ENCODE assay signal across 1 cellular context in the genomic region with DNA sequence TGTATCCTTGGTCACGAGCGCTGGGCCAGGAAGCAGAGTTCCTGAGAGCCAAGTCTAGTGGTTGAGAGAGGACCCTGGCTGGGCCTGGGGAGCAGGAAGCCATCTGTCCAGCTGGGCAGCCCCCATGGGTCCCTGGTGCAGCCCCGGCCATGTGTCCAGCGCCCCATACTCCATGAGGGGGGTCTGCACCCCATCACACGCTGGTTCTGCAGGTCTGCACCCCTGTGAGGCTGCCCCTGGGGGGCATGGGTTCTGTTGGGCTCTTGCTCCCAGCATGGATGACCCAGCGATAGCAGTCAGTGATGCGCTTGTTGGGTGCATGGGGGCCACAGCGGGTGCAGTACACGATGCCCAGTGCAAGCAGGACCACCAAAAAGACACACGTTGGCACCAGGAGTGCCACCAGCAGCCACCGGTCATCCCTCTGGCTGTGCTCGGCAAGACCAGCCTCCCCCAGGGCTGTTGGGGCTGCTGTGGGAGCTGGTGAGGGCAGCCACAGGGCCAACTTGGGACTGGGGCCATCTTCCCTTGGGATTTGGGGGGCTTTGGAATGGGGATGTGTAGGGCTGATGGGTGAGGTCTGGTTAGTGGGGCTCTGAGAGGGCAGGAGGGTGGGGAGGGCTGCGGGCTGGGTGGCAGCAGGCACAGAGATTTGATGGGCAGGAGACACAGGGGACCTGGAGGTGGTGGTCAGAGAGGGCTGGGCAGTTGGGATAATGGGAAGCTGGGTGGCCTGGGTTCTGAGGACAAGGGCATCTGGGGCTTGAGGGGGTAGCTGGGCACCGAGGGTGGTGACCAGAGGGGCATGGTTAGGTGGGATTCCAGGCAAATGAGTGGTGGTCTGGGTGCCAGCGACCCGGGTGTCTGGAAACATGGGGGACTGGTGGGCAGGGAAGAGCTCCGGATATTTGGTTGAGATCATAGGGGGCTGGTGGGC.
TF ChIP-seq lines count a peak whose summit lies in the region.

No MANE protein-coding gene starts in this region.

TF ChIP-seq in GM23338, 12 proteins besides CTCF, POLR2A, EP300 and RAD21 (continued from another document):
- TF ChIP-seq, protein P1, sequence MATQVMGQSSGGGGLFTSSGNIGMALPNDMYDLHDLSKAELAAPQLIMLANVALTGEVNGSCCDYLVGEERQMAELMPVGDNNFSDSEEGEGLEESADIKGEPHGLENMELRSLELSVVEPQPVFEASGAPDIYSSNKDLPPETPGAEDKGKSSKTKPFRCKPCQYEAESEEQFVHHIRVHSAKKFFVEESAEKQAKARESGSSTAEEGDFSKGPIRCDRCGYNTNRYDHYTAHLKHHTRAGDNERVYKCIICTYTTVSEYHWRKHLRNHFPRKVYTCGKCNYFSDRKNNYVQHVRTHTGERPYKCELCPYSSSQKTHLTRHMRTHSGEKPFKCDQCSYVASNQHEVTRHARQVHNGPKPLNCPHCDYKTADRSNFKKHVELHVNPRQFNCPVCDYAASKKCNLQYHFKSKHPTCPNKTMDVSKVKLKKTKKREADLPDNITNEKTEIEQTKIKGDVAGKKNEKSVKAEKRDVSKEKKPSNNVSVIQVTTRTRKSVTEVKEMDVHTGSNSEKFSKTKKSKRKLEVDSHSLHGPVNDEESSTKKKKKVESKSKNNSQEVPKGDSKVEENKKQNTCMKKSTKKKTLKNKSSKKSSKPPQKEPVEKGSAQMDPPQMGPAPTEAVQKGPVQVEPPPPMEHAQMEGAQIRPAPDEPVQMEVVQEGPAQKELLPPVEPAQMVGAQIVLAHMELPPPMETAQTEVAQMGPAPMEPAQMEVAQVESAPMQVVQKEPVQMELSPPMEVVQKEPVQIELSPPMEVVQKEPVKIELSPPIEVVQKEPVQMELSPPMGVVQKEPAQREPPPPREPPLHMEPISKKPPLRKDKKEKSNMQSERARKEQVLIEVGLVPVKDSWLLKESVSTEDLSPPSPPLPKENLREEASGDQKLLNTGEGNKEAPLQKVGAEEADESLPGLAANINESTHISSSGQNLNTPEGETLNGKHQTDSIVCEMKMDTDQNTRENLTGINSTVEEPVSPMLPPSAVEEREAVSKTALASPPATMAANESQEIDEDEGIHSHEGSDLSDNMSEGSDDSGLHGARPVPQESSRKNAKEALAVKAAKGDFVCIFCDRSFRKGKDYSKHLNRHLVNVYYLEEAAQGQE (IDR thresholded peaks at IDR 0.05; ENCODE audit: unreplicated experiment): no peak
- TF ChIP-seq NANOG (IDR thresholded peaks at IDR 0.05; ENCODE audit: borderline replicate concordance) (no peak), JUNB (IDR thresholded peaks at IDR 0.05; ENCODE audit: unreplicated experiment) (no peak), EZH2phosphoT487 (IDR thresholded peaks at IDR 0.05; ENCODE audit: unreplicated experiment) (no peak), STAT1 (IDR thresholded peaks at IDR 0.05; ENCODE audit: unreplicated experiment) (no peak), CREB1 (CRISPR knock-in tag; IDR thresholded peaks at IDR 0.05; ENCODE audit: low read depth) (no peak), EZH2 (IDR thresholded peaks at IDR 0.05; ENCODE audit: low read depth, unreplicated experiment) (no peak), ZNF114 (CRISPR knock-in tag; IDR thresholded peaks at IDR 0.05) (no peak)
